Comparison of ENCODE assay signal across 17 cellular contexts in genomic region chr1:109775408-109775807, GRCh38. TPM values are rescaled to one million over a fixed set of nuclear protein-coding genes. Genes with fewer than 3 reads are reported as not detected.
DNase-seq lines count a peak whose midpoint lies in the region; ATAC-seq, FAIRE-seq and TF ChIP-seq lines count a peak whose summit lies in the region.
"Had no signal": no experiment of that assay in that cellular context is flagged by ENCODE, and none has a peak within 500 bp of the region (broad histone marks: within the 10 kb centered on the region; RNA-seq: fewer than 3 reads in every experiment).

No MANE protein-coding gene starts in this region.

- no peak for FAIRE-seq in kidney (lab: Jason Lieb, UNC)

- H3K14ac ChIP-seq in IMR-90 (replicated peaks; ENCODE audit: low read depth, low read length), result no peak overlapping the region

- H3K18ac ChIP-seq in IMR-90 (ENCODE audit: low read depth, low read length), result no peak overlapping the region

- H4K8ac ChIP-seq in IMR-90 (ENCODE audit: low read depth in 2 of 2, low read length in 2 of 2), result no peak overlapping the region; a peak in 1 of 4 replicates

- no peak overlapping the region for H2BK5ac ChIP-seq in IMR-90 (ENCODE audit: low read depth, low read length, poor library complexity, severe bottlenecking)

- H3K27me3 ChIP-seq in IMR-90 (ENCODE audit: control insufficient read depth, insufficient read depth, low read length) (no peaks in the 10 kb centered on the region), breast epithelium (no peaks in the 10 kb centered on the region), stomach (no peaks in the 10 kb centered on the region)

- no peak overlapping the region for H3K23ac ChIP-seq in IMR-90 (ENCODE audit: low read depth, low read length)

- peak overlapping the region; percentile 45 for H3K27ac Mint-ChIP-seq in T-helper 17 cell
- H3K27ac Mint-ChIP-seq in activated CD8-positive, alpha-beta T cell treated with anti-CD3 and anti-CD28 coated beads, Interleukin-2, amount 10 ng/mL, durations not matched to agents 7 days and 5 days, result no peak overlapping the region
- H3K27ac Mint-ChIP-seq: IgD-negative memory B cell had no signal

- no peak overlapping the region for H3K4me2 ChIP-seq in IMR-90 (ENCODE audit: low read depth, low read length)

- H3K9ac ChIP-seq in IMR-90 (ENCODE audit: low read depth, low read length) (no peak overlapping the region), kidney (ENCODE audit: low read length in 2 of 2) (no peak overlapping the region)

- H3K9me1 ChIP-seq in IMR-90 (ENCODE audit: insufficient read depth, low read length), result peaks cover 8% of the 10 kb centered on the region; the same call in 1 of the 2 replicates

- H3K36me3 ChIP-seq in IMR-90 (ENCODE audit: control insufficient read depth, insufficient read depth, low read length) (no peaks in the 10 kb centered on the region), kidney (ENCODE audit: control insufficient read depth in 1 of 2, insufficient read depth in 2 of 2, low read length in 2 of 2) (no peaks in the 10 kb centered on the region), breast epithelium (no peaks in the 10 kb centered on the region), stomach (no peaks in the 10 kb centered on the region)
- H3K36me3 ChIP-seq: HAP-1 had no signal

- no peaks in the 10 kb centered on the region for H4K20me1 ChIP-seq in IMR-90 (ENCODE audit: insufficient read depth, low read length)

- dilution Hi-C loops in IMR-90 (cut with HindIII; ENCODE audit: low sequenced_read_pairs, unreplicated experiment), result no loop called here

- WGBS in IMR-90 (ENCODE audit: extremely low coverage in 2 of 2, insufficient read length in 1 of 2), 2 experiments, result no CpG with 5 or more reads among the region's 1 CpG
- 25 to 67% (median 53%) methylated on average over 1 of the region's 1 CpG for WGBS in stomach, 5 donors

- no peak overlapping the region for H3K56ac ChIP-seq in IMR-90 (ENCODE audit: extremely low read depth, insufficient read depth, low read length)

- in situ Hi-C loops in IMR-90 (cut with MboI; ENCODE audit: low sequenced_read_pairs), result loop anchor here (5.0 to 25.0 kb wide), 2 partner anchors 137 to 212 kb away; partner anchors contain the start of gene CSF1

- peaks cover 11% of the 10 kb centered on the region for H3K27me3 Mint-ChIP-seq in T-helper 17 cell
- H3K27me3 Mint-ChIP-seq in activated CD8-positive, alpha-beta T cell treated with anti-CD3 and anti-CD28 coated beads, Interleukin-2, amount 10 ng/mL, durations not matched to agents 7 days and 5 days (ENCODE audit: low read depth), result peaks cover 10% of the 10 kb centered on the region

- H3K4ac ChIP-seq in IMR-90 (ENCODE audit: low read depth, low read length), result no peak overlapping the region; the same call in 1 of the 2 replicates

- no peak for TF ChIP-seq POLR2A in IMR-90 (IDR thresholded peaks at IDR 0.05; ENCODE audit: low read depth, low read length)
- TF ChIP-seq POLR2A in breast epithelium (IDR thresholded peaks at IDR 0.05), result no peak
- TF ChIP-seq POLR2A in stomach (IDR thresholded peaks at IDR 0.05), result no peak

- H3K79me1 ChIP-seq in IMR-90 (ENCODE audit: low read depth in 1 of 2, low read length in 2 of 2), result no peaks in the 10 kb centered on the region

- H4K5ac ChIP-seq in IMR-90 (ENCODE audit: low read depth, low read length), result no peak overlapping the region

- H2BK120ac ChIP-seq in IMR-90 (ENCODE audit: low read depth, low read length), result peak overlapping the region; percentile 63; the same call in 1 of the 2 replicates

- no peak overlapping the region for H3K4me3 Mint-ChIP-seq in T-helper 17 cell
- H3K4me3 Mint-ChIP-seq in activated CD8-positive, alpha-beta T cell treated with anti-CD3 and anti-CD28 coated beads, Interleukin-2, amount 10 ng/mL, durations not matched to agents 7 days and 5 days, result no peak overlapping the region
- H3K4me3 Mint-ChIP-seq: IgD-negative memory B cell had no signal

- peaks cover under 1% of the 10 kb centered on the region for H3K9me3 Mint-ChIP-seq in activated CD8-positive, alpha-beta T cell treated with anti-CD3 and anti-CD28 coated beads, Interleukin-2, amount 10 ng/mL, durations not matched to agents 7 days and 5 days (ENCODE audit: insufficient read depth)

- CTCF ChIA-PET in IMR-90 (lab: Yijun Ruan, JAX), result interaction anchor here (2.1 to 4.5 kb wide), 3 partner anchors 135 to 209 kb away, joined by 4 to 63 read pairs (median 34); partner anchors contain the start of gene AHCYL1
- CTCF ChIA-PET in activated CD8-positive, alpha-beta T cell treated with anti-CD3 and anti-CD28 coated beads, Interleukin-2, amount 10 ng/mL, durations not matched to agents 7 days and 5 days (lab: Charles Lee), result interaction anchor here (1.4 to 27.2 kb wide), 18 partner anchors 14 to 255 kb away, joined by 3 to 1017 read pairs (median 12); partner anchors contain the start of genes AHCYL1 and GNAI3

- H3K36me3 Mint-ChIP-seq in T-helper 17 cell (ENCODE audit: low read depth), result no peaks in the 10 kb centered on the region
- peaks cover 2% of the 10 kb centered on the region for H3K36me3 Mint-ChIP-seq in activated CD8-positive, alpha-beta T cell treated with anti-CD3 and anti-CD28 coated beads, Interleukin-2, amount 10 ng/mL, durations not matched to agents 7 days and 5 days (ENCODE audit: low read depth)
- H3K36me3 Mint-ChIP-seq: IgD-negative memory B cell had no signal

- no peak overlapping the region for H3K4me3 ChIP-seq in IMR-90 (ENCODE audit: insufficient read depth, low read depth, low read length)
- H3K4me3 ChIP-seq in kidney (ENCODE audit: low read length in 2 of 2), result no peak overlapping the region
- H3K4me3 ChIP-seq in breast epithelium, result no peak overlapping the region
- H3K4me3 ChIP-seq in stomach, result no peak overlapping the region
- H3K4me3 ChIP-seq: HAP-1 had no signal

- no peak overlapping the region for H2AK9ac ChIP-seq in IMR-90 (replicated peaks; ENCODE audit: low read depth, low read length, poor library complexity)

- TF ChIP-seq EP300 in stomach (IDR thresholded peaks at IDR 0.05), result no peak

- BruUV-seq in IMR-90 (replicated peaks; lab: Mats Ljungman, UMichigan), result no TSS peak

- POLR2A ChIA-PET in IMR-90 (lab: Charles Lee; ENCODE audit: unreplicated experiment), result no interaction called here
- POLR2A ChIA-PET in activated CD8-positive, alpha-beta T cell treated with anti-CD3 and anti-CD28 coated beads, Interleukin-2, amount 10 ng/mL, durations not matched to agents 7 days and 5 days (lab: Charles Lee), result interaction anchor here (1.5 to 2.0 kb wide), 3 partner anchors 135 to 227 kb away, joined by 4 to 9 read pairs (median 7); partner anchors contain the start of genes AHCYL1 and GNAI3

- no peak overlapping the region for H2AFZ ChIP-seq in IMR-90 (replicated peaks; ENCODE audit: low read length, poor library complexity)

- H3K4me1 ChIP-seq in IMR-90 (ENCODE audit: control insufficient read depth, insufficient read depth, low read length), result peaks cover 18% of the 10 kb centered on the region
- peaks cover 3% of the 10 kb centered on the region in 2 donors for H3K4me1 ChIP-seq in kidney (ENCODE audit: control insufficient read depth in 1 of 2, insufficient read depth in 1 of 2, low read depth in 1 of 2, low read length in 2 of 2)
- H3K4me1 ChIP-seq in breast epithelium, result no peaks in the 10 kb centered on the region
- H3K4me1 ChIP-seq in stomach, result peaks cover 6 to 23% (median 15%) of the 10 kb centered on the region in 4 donors
- H3K4me1 ChIP-seq: HAP-1 had no signal

- intact Hi-C loops in IMR-90 (cut with micrococcal nuclease), result loop anchor here (5.0 kb wide), 1 partner anchor 332 kb away; no protein-coding TSS in a partner anchor
- intact Hi-C loops in kidney (cut with DNase I), result loop anchor here (5.0 kb wide), 1 partner anchor 207 kb away; the partner anchor contains the start of gene AHCYL1
- intact Hi-C loops in breast epithelium (cut with DNase I; ENCODE audit: low total_unique reads), result loop anchor here (10.0 kb wide), 1 partner anchor 141 kb away; no protein-coding TSS in a partner anchor
- intact Hi-C loops in stomach (cut with DNase I; ENCODE audit: low total_unique reads), result loop anchor here (10.0 kb wide), 1 partner anchor 231 kb away; the partner anchor contains the start of gene GNAI3

- H3K27ac ChIP-seq in IMR-90 (ENCODE audit: insufficient read depth, low read length), result no peak overlapping the region
- H3K27ac ChIP-seq in kidney (ENCODE audit: low read depth in 2 of 2, low read length in 2 of 2), result no peak overlapping the region
- no peak overlapping the region for H3K27ac ChIP-seq in breast epithelium
- no peak overlapping the region for H3K27ac ChIP-seq in stomach
- H3K27ac ChIP-seq: C4-2B had no signal

- DNase-seq in EL (peak; percentile 40), IMR-90 (peak; percentile 21), T-helper 17 cell (peak in 1 of 3 donors; percentile 3), kidney (peak; percentile 26), breast epithelium (ENCODE audit: low spot score in 2 of 2) (no peak), stomach (no peak)
- DNase-seq in activated CD8-positive, alpha-beta T cell treated with anti-CD3 and anti-CD28 coated beads, Interleukin-2, amount 10 ng/mL, durations not matched to agents 7 days and 5 days, result no peak
- DNase-seq: Kasumi-1, NCI-H1105 treated with DMSO at 0.1 percent for 48 hours, NCI-H187 treated with DMSO at 0.1 percent for 48 hours, NCI-H69 had no signal

- TF ChIP-seq RAD21 in IMR-90 (IDR thresholded peaks at IDR 0.05; ENCODE audit: low read length), result no peak

- no peak overlapping the region for H4K91ac ChIP-seq in IMR-90 (ENCODE audit: insufficient read depth, low read depth, low read length)

- H3K4me1 Mint-ChIP-seq in T-helper 17 cell, result peaks cover 15% of the 10 kb centered on the region
- H3K4me1 Mint-ChIP-seq in activated CD8-positive, alpha-beta T cell treated with anti-CD3 and anti-CD28 coated beads, Interleukin-2, amount 10 ng/mL, durations not matched to agents 7 days and 5 days (ENCODE audit: low read depth), result peaks cover 31% of the 10 kb centered on the region

- H2BK15ac ChIP-seq in IMR-90 (ENCODE audit: low read depth, low read length), result peak overlapping the region; percentile 23; the same call in 1 of the 3 replicates

- ATAC-seq in IMR-90 (ENCODE audit: low read depth) (no peak), T-helper 17 cell (no peak), GM18511 (IDR thresholded peaks at IDR 0.05; ENCODE audit: unreplicated experiment) (no peak)
- ATAC-seq in activated CD8-positive, alpha-beta T cell treated with anti-CD3 and anti-CD28 coated beads, Interleukin-2, amount 10 ng/mL, durations not matched to agents 7 days and 5 days, result no peak

- H2AK5ac ChIP-seq in IMR-90 (ENCODE audit: low read depth, low read length), result peak overlapping the region; percentile 49; the same call in 1 of the 2 replicates

- TF ChIP-seq CTCF in IMR-90 (conservative IDR thresholded peaks at IDR 0.05; ENCODE audit: low read depth, low read length) (no peak), kidney (IDR thresholded peaks at IDR 0.05; ENCODE audit: borderline replicate concordance, extremely low read depth, insufficient read depth) (no peak), breast epithelium (IDR thresholded peaks at IDR 0.05) (no peak), stomach (IDR thresholded peaks at IDR 0.05) (no peak)

- H2BK20ac ChIP-seq in IMR-90 (ENCODE audit: low read depth, low read length), result no peak overlapping the region

- no peaks in the 10 kb centered on the region for H3K9me3 ChIP-seq in IMR-90 (ENCODE audit: control insufficient read depth, insufficient read depth, low read length)
- no peaks in the 10 kb centered on the region for H3K9me3 ChIP-seq in T-helper 17 cell (ENCODE audit: control insufficient read depth, low read length, poor library complexity, severe bottlenecking)
- no peaks in the 10 kb centered on the region for H3K9me3 ChIP-seq in kidney (ENCODE audit: control insufficient read depth in 1 of 2, low read length in 2 of 2)
- H3K9me3 ChIP-seq in breast epithelium, result no peaks in the 10 kb centered on the region
- no peaks in the 10 kb centered on the region for H3K9me3 ChIP-seq in stomach
- H3K9me3 ChIP-seq: HAP-1 had no signal

RNA-seq across cellular contexts. Expression of gene EPS8L3, which starts 11.7 kb away (rescaled TPM):
- total RNA-seq in IMR-90 (2012; rRNA removed), result not detected in 2 replicates
- not detected in 2 replicates for polyA plus RNA-seq in IMR-90 (2012; rRNA removed)
- polyA plus RNA-seq in IMR-90 (2012; cell fraction: cytosol; rRNA removed), result 0.11 TPM in 1 of 2 replicates, not detected in the other
- not detected in 2 replicates for polyA plus RNA-seq in IMR-90 (2012; cell fraction: nucleus; rRNA removed; ENCODE audit: low replicate concordance)
- total RNA-seq in T-helper 17 cell, result not detected
- 1.8 TPM for total RNA-seq in kidney
- polyA plus RNA-seq in kidney (ENCODE audit: insufficient read depth, low read depth, low replicate concordance), result not detected
- 1 to 10 TPM in 1 of 3 donors, not detected in 2; 3.6 TPM for total RNA-seq in breast epithelium
- total RNA-seq in stomach, result 100 to 1,000 TPM in 2 of 5 donors, 10 to 100 TPM in 3; 22.3 to 299 (median 85.8) TPM
- polyA plus RNA-seq in stomach, result 10 to 100 TPM in 1 of 3 donors, 1 to 10 TPM in 2; 9.5 to 40.9 (median 9.6) TPM
- total RNA-seq in activated CD8-positive, alpha-beta T cell treated with anti-CD3 and anti-CD28 coated beads, Interleukin-2, amount 10 ng/mL, durations not matched to agents 7 days and 5 days, result not detected
- total RNA-seq: HT1080, Right ventricle myocardium superior had no signal
- polyA plus RNA-seq: IgD-negative memory B cell had no signal

RNA-seq across cellular contexts. Expression of gene GSTM3, which starts 34.6 kb away (rescaled TPM):
- total RNA-seq in IMR-90 (2012; rRNA removed) (101 and 131 TPM in 2 replicates), T-helper 17 cell (1 to 10 TPM; 5.6 to 7.8 TPM), kidney (54.7 TPM), breast epithelium (100 to 1,000 TPM in 2 of 3 donors, 10 to 100 TPM in 1; 40.0 to 226 (median 105) TPM), stomach (100 to 1,000 TPM in 2 of 5 donors, 10 to 100 TPM in 3; 32.2 to 213 (median 84.6) TPM)
- polyA plus RNA-seq in IMR-90 (2012; rRNA removed) (97.4 and 102 TPM in 2 replicates), kidney (ENCODE audit: insufficient read depth, low read depth, low replicate concordance) (405 TPM), stomach (100 to 1,000 TPM in 2 of 3 donors, 10 to 100 TPM in 1; 83.8 to 350 (median 194) TPM)
- 69.1 and 108 TPM in 2 replicates for polyA plus RNA-seq in IMR-90 (2012; cell fraction: cytosol; rRNA removed)
- 19.5 and 60.7 TPM in 2 replicates for polyA plus RNA-seq in IMR-90 (2012; cell fraction: nucleus; rRNA removed; ENCODE audit: low replicate concordance)
- total RNA-seq in activated CD8-positive, alpha-beta T cell treated with anti-CD3 and anti-CD28 coated beads, Interleukin-2, amount 10 ng/mL, durations not matched to agents 7 days and 5 days, result 1 to 10 TPM; 5.8 to 7.6 TPM

Comparison
In these comparisons a context has a peak if more than half of its experiments do, and no peak if none do; other contexts are left out.
1. DNase-seq: peak in EL (single experiment), IMR-90 (single experiment) and kidney (single experiment); none in breast epithelium (0 of 2), stomach (single experiment) and activated CD8-positive, alpha-beta T cell treated with anti-CD3 and anti-CD28 coated beads, Interleukin-2, amount 10 ng/mL, durations not matched to agents 7 days and 5 days (single experiment).